In the genomic region with DNA sequence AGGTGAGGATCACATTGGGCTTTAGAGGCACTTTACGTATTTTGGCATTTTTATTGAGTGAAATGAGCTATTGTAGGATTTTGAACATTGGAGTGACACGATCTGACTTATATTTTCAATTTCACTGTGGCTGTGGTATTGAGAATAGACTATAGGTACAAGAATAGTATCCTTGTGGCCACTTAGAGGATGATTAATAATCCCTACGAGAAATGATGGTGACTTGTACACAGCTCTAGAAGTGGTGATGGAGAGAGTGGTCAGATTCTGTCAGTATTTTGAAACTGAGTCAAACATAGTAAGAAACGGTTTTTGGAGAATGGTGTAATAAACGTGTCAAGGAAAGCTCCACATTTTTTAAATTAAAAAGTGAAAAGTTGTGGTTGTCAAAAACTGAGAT, we compare ENCODE assay signal across 1 cellular context.
TF ChIP-seq lines count a peak whose summit lies in the region.

No MANE protein-coding gene starts in this region.

TF ChIP-seq in GM12878, 131 proteins besides CTCF, POLR2A, EP300 and RAD21:
- TF ChIP-seq RUNX3 (IDR thresholded peaks at IDR 0.05; ENCODE audit: low read length) = peak; percentile 22; the same call in 1 of the 2 replicates
- TF ChIP-seq HCFC1 (IDR thresholded peaks at IDR 0.05; ENCODE audit: low read length) = no peak
TF ChIP-seq in GM12878: peak in this region for 1.
